Comparison of ENCODE assay signal across 8 cellular contexts in genomic region chr3:48716982-48717746, GRCh38. TPM values are rescaled to one million over a fixed set of nuclear protein-coding genes. Genes with fewer than 3 reads are reported as not detected.
DNase-seq lines count a peak whose midpoint lies in the region; ATAC-seq and TF ChIP-seq lines count a peak whose summit lies in the region.

TSS of gene IP6K2 (minus strand) at chr3:48717221. CDS start at chr3:48695291, 21,930 bp downstream.

- H3K4me1 Mint-ChIP-seq in activated T-helper 2 cell treated with anti-CD3 and anti-CD28 coated beads, Interferon-gamma antibody, Interleukin-2, Interleukin-4, amounts not matched to agents 10 μg/mL and 5 μg/mL and 100 μg/mL, durations not matched to agents 14 hours and 24 hours and 36 hours (ENCODE audit: low read depth) = peaks cover 28% of the 10 kb centered on the region
- peaks cover 37 to 41% of the 10 kb centered on the region in 2 donors for H3K4me1 Mint-ChIP-seq in natural killer cell

- peak; percentile 98 for DNase-seq in EH (ENCODE audit: low read depth)
- peak; percentile 95 for DNase-seq in H4 (ENCODE audit: low spot score)
- DNase-seq in LoVo (ENCODE audit: low spot score) = peak; percentile 99
- DNase-seq in RWPE2 (ENCODE audit: low spot score) = peak; percentile 99
- DNase-seq in activated T-helper 2 cell treated with anti-CD3 and anti-CD28 coated beads, Interferon-gamma antibody, Interleukin-2, Interleukin-4, amounts not matched to agents 10 μg/mL and 5 μg/mL and 100 μg/mL, durations not matched to agents 14 hours and 24 hours and 36 hours (ENCODE audit: low spot score) = peak; percentile 98
- peak; percentile 96 for DNase-seq in fibroblast of mammary gland (ENCODE audit: low read depth)
- DNase-seq in natural killer cell = peak; percentile 98
- DNase-seq in stimulated activated naive CD4-positive, alpha-beta T cell treated with Interleukin-2 at 50 U/mL for 16 hours (lab: John Stamatoyannopoulos, UW) = peak; percentile 99

- peaks cover 13% of the 10 kb centered on the region for H3K27me3 Mint-ChIP-seq in activated T-helper 2 cell treated with anti-CD3 and anti-CD28 coated beads, Interferon-gamma antibody, Interleukin-2, Interleukin-4, amounts not matched to agents 10 μg/mL and 5 μg/mL and 100 μg/mL, durations not matched to agents 14 hours and 24 hours and 36 hours (ENCODE audit: low read depth)
- H3K27me3 Mint-ChIP-seq in natural killer cell (ENCODE audit: low read depth in 2 of 2) = peaks cover 0 to 5% of the 10 kb centered on the region in 2 donors

- peaks cover 31% of the 10 kb centered on the region for H3K36me3 Mint-ChIP-seq in activated T-helper 2 cell treated with anti-CD3 and anti-CD28 coated beads, Interferon-gamma antibody, Interleukin-2, Interleukin-4, amounts not matched to agents 10 μg/mL and 5 μg/mL and 100 μg/mL, durations not matched to agents 14 hours and 24 hours and 36 hours (ENCODE audit: low read depth)
- no peaks in the 10 kb centered on the region for H3K36me3 Mint-ChIP-seq in natural killer cell

- H3K27ac Mint-ChIP-seq in activated T-helper 2 cell treated with anti-CD3 and anti-CD28 coated beads, Interferon-gamma antibody, Interleukin-2, Interleukin-4, amounts not matched to agents 10 μg/mL and 5 μg/mL and 100 μg/mL, durations not matched to agents 14 hours and 24 hours and 36 hours = peak within 1 kb of the TSS; percentile 97
- H3K27ac Mint-ChIP-seq in natural killer cell = peak within 1 kb of the TSS; percentile 96

- H3K27ac ChIP-seq in RWPE2 (ENCODE audit: poor library complexity, severe bottlenecking) = peak within 1 kb of the TSS; percentile 78

- no peaks in the 10 kb centered on the region for H3K9me3 ChIP-seq in RWPE2 (ENCODE audit: severe bottlenecking)

- ATAC-seq in RWPE2 (ENCODE audit: low read depth) (peak; percentile 97), natural killer cell (peak; percentile 98 to 100 (median 99))

- H3K4me3 Mint-ChIP-seq in activated T-helper 2 cell treated with anti-CD3 and anti-CD28 coated beads, Interferon-gamma antibody, Interleukin-2, Interleukin-4, amounts not matched to agents 10 μg/mL and 5 μg/mL and 100 μg/mL, durations not matched to agents 14 hours and 24 hours and 36 hours (ENCODE audit: low read depth) = peak within 1 kb of the TSS; percentile 98
- peak within 1 kb of the TSS; percentile 98 for H3K4me3 Mint-ChIP-seq in natural killer cell

- peaks cover 39% of the 10 kb centered on the region for H3K36me3 ChIP-seq in RWPE2 (ENCODE audit: low read depth)

- intact Hi-C loops in activated T-helper 2 cell treated with anti-CD3 and anti-CD28 coated beads, Interferon-gamma antibody, Interleukin-2, Interleukin-4, amounts not matched to agents 10 μg/mL and 5 μg/mL and 100 μg/mL, durations not matched to agents 14 hours and 24 hours and 36 hours (cut with micrococcal nuclease) = loop anchor here (1.0 to 2.0 kb wide), 3 partner anchors 32 to 202 kb away; partner anchors contain the start of genes ARIH2 and NCKIPSD
- intact Hi-C loops in natural killer cell (cut with micrococcal nuclease) = loop anchor here (2.0 kb wide), 3 partner anchors 24 to 52 kb away; partner anchors contain the start of gene NCKIPSD

- H3K9me3 Mint-ChIP-seq in activated T-helper 2 cell treated with anti-CD3 and anti-CD28 coated beads, Interferon-gamma antibody, Interleukin-2, Interleukin-4, amounts not matched to agents 10 μg/mL and 5 μg/mL and 100 μg/mL, durations not matched to agents 14 hours and 24 hours and 36 hours = no peaks in the 10 kb centered on the region
- H3K9me3 Mint-ChIP-seq in natural killer cell = no peaks in the 10 kb centered on the region

- peak within 1 kb of the TSS; percentile 74 for H3K4me3 ChIP-seq in RWPE2 (ENCODE audit: severe bottlenecking)
- peak within 1 kb of the TSS; percentile 69 for H3K4me3 ChIP-seq in fibroblast of mammary gland (ENCODE audit: control insufficient read depth, low read depth, low read length)

- peaks cover 11% of the 10 kb centered on the region for H3K4me1 ChIP-seq in RWPE2 (ENCODE audit: insufficient read depth, poor library complexity, severe bottlenecking)

- H3K27me3 ChIP-seq in RWPE2 (ENCODE audit: insufficient read depth, poor library complexity, severe bottlenecking) = no peaks in the 10 kb centered on the region

- TF ChIP-seq CTCF in RWPE2 (IDR thresholded peaks at IDR 0.05; ENCODE audit: poor library complexity, severe bottlenecking) (no peak), fibroblast of mammary gland (conservative IDR thresholded peaks at IDR 0.05; ENCODE audit: control insufficient read depth, insufficient read depth, low read depth, low read length) (no peak), natural killer cell (IDR thresholded peaks at IDR 0.05) (no peak)

RNA-seq across cellular contexts. Expression of gene IP6K2, which starts in this region (rescaled TPM):
- total RNA-seq in H4 (2014; rRNA removed; shearing (Covaris generic)) = 41.4 and 53.8 TPM in 2 replicates
- 65.4 and 68.2 TPM in 2 replicates for total RNA-seq in activated T-helper 2 cell treated with anti-CD3 and anti-CD28 coated beads, Interferon-gamma antibody, Interleukin-2, Interleukin-4, amounts not matched to agents 10 μg/mL and 5 μg/mL and 100 μg/mL, durations not matched to agents 14 hours and 24 hours and 36 hours
- total RNA-seq in natural killer cell = 100 to 1,000 TPM; 140 to 151 (median 148) TPM

Comparison
In these comparisons a context has a peak if more than half of its experiments do, and no peak if none do; other contexts are left out.
1. Peak in every context shown above with its lines: DNase-seq, ATAC-seq, H3K4me3 ChIP-seq and H3K27ac ChIP-seq.